Comparison of ENCODE assay signal across 9 cellular contexts in the genomic region with DNA sequence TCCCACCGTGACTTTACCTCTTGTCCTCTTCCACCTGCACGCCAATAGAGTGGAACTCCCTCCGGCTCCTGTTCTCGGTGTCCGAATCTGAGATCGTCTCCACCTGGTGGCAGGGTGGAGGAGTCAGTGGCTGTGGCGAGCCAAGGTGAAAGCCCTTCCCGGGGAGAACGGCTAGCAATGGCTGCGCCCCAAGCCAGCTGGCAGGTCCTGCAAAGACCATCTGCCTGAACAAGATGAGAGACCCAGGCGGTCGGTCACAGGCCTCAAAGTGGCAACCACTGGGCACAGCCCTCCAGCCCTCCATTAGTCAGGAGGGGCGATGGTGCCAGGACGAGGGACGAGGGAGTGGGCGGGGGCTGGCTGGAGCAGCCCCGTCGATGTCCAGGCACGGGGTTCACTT. TPM values are rescaled to one million over a fixed set of nuclear protein-coding genes. Genes with fewer than 3 reads are reported as not detected.
DNase-seq lines count a peak whose midpoint lies in the region; ATAC-seq, FAIRE-seq and TF ChIP-seq lines count a peak whose summit lies in the region.
"Had no signal": no experiment of that assay in that cellular context is flagged by ENCODE, and none has a peak within 500 bp of the region (broad histone marks: within the 10 kb centered on the region; RNA-seq: fewer than 3 reads in every experiment).

No MANE protein-coding gene starts in this region.

- H3K36me3 Mint-ChIP-seq in T-helper 2 cell treated with Interferon-gamma antibody and Interleukin-4, amounts not matched to agents 5 μg/mL and 100 μg/mL, for 36 hours (ENCODE audit: low read depth): no peaks in the 10 kb centered on the region
- H3K36me3 Mint-ChIP-seq in glutamatergic neuron (ENCODE audit: unreplicated experiment): peaks cover 7% of the 10 kb centered on the region

- no peak for FAIRE-seq in small intestine (lab: Jason Lieb, UNC)

- peak overlapping the region; percentile 27 to 49 (median 46) for H3K4me3 ChIP-seq in Peyer's patch
- H3K4me3 ChIP-seq in small intestine (ENCODE audit: low read depth in 1 of 2, low read length in 2 of 2): peak overlapping the region; percentile 5 to 36

- no peak for ATAC-seq in HG03025 (IDR thresholded peaks at IDR 0.05; ENCODE audit: low FRiP score, unreplicated experiment)

- H3K9me3 ChIP-seq in Peyer's patch (no peaks in the 10 kb centered on the region), small intestine (ENCODE audit: control insufficient read depth, low read depth) (no peaks in the 10 kb centered on the region)
- H3K9me3 ChIP-seq: thyroid gland had no signal

- H3K36me3 ChIP-seq in Peyer's patch (no peaks in the 10 kb centered on the region), small intestine (ENCODE audit: control insufficient read depth in 2 of 2, insufficient read depth in 2 of 2, low read length in 2 of 2) (no peaks in the 10 kb centered on the region)
- H3K36me3 ChIP-seq: thyroid gland had no signal

- WGBS in small intestine, 3 donors: 12 to 24% (median 22%) methylated on average over 18 to 19 of the region's 19 CpGs

- no peak for TF ChIP-seq POLR2A in Peyer's patch (IDR thresholded peaks at IDR 0.05)

- H3K9me3 Mint-ChIP-seq in T-helper 2 cell treated with Interferon-gamma antibody and Interleukin-4, amounts not matched to agents 5 μg/mL and 100 μg/mL, for 36 hours: no peaks in the 10 kb centered on the region
- no peaks in the 10 kb centered on the region for H3K9me3 Mint-ChIP-seq in glutamatergic neuron (ENCODE audit: unreplicated experiment)

- H3K4me1 ChIP-seq in Peyer's patch (peaks cover 0 to 13% (median 9%) of the 10 kb centered on the region in 4 donors), small intestine (ENCODE audit: control insufficient read depth in 2 of 2, insufficient read depth in 1 of 2, low read depth in 1 of 2, low read length in 1 of 2) (peaks cover 0 to 2% of the 10 kb centered on the region in 2 donors)

- H3K27me3 ChIP-seq in Peyer's patch (peaks cover 0 to 22% of the 10 kb centered on the region in 2 donors), small intestine (ENCODE audit: control insufficient read depth in 2 of 2, insufficient read depth in 2 of 2, low read length in 2 of 2) (peaks cover 0 to 6% of the 10 kb centered on the region in 2 donors)

- H3K27ac ChIP-seq in Peyer's patch (no peak overlapping the region), small intestine (ENCODE audit: low read depth in 1 of 2, low read length in 1 of 2) (no peak overlapping the region)
- H3K27ac ChIP-seq: thyroid gland had no signal

- H3K27me3 Mint-ChIP-seq in T-helper 2 cell treated with Interferon-gamma antibody and Interleukin-4, amounts not matched to agents 5 μg/mL and 100 μg/mL, for 36 hours (ENCODE audit: low read depth): peaks cover 49% of the 10 kb centered on the region
- peaks cover 7% of the 10 kb centered on the region for H3K27me3 Mint-ChIP-seq in glutamatergic neuron (ENCODE audit: unreplicated experiment)

- no peak for TF ChIP-seq CTCF in Peyer's patch (IDR thresholded peaks at IDR 0.05)
- TF ChIP-seq CTCF in glutamatergic neuron (IDR thresholded peaks at IDR 0.05; ENCODE audit: partially characterized antibody, unreplicated experiment): no peak

- no peak for DNase-seq in T-helper 2 cell treated with Interferon-gamma antibody and Interleukin-4, amounts not matched to agents 5 μg/mL and 100 μg/mL, for 36 hours (ENCODE audit: low spot score)
- DNase-seq in T-helper 2 cell (no peak), Peyer's patch (no peak), glutamatergic neuron (peak; percentile 43), small intestine (no peak), OCI-M1 (lab: John Stamatoyannopoulos, UW) (no peak), NCI-H1092 (lab: John Stamatoyannopoulos, UW) (no peak)

- H3K27ac Mint-ChIP-seq in T-helper 2 cell treated with Interferon-gamma antibody and Interleukin-4, amounts not matched to agents 5 μg/mL and 100 μg/mL, for 36 hours: no peak overlapping the region
- H3K27ac Mint-ChIP-seq in glutamatergic neuron (ENCODE audit: unreplicated experiment): no peak overlapping the region

- H3K4me3 Mint-ChIP-seq in T-helper 2 cell treated with Interferon-gamma antibody and Interleukin-4, amounts not matched to agents 5 μg/mL and 100 μg/mL, for 36 hours: peak overlapping the region; percentile 69
- H3K4me3 Mint-ChIP-seq in glutamatergic neuron (ENCODE audit: unreplicated experiment): peak overlapping the region; percentile 74

- peaks cover 3% of the 10 kb centered on the region for H3K4me1 Mint-ChIP-seq in T-helper 2 cell treated with Interferon-gamma antibody and Interleukin-4, amounts not matched to agents 5 μg/mL and 100 μg/mL, for 36 hours (ENCODE audit: low read depth)
- peaks cover 8% of the 10 kb centered on the region for H3K4me1 Mint-ChIP-seq in glutamatergic neuron (ENCODE audit: low read depth, unreplicated experiment)

RNA-seq across cellular contexts. Expression of a gene that starts 25.4 kb away (rescaled TPM):
- total RNA-seq in Peyer's patch: 10 to 100 TPM; 10.7 to 40.3 (median 30.0) TPM
- 59.9 TPM for total RNA-seq in glutamatergic neuron (ENCODE audit: unreplicated experiment)
- polyA plus RNA-seq in small intestine: 10 to 100 TPM; 26.6 to 53.2 (median 40.0) TPM

RNA-seq across cellular contexts. Expression of a gene that starts 44.5 kb away (rescaled TPM):
- total RNA-seq in Peyer's patch (under 1 TPM in 2 of 4 donors, not detected in 2; 0.53 to 0.83 TPM), glutamatergic neuron (ENCODE audit: unreplicated experiment) (44.8 TPM)
- under 1 TPM in 2 of 3 donors, not detected in 1; 0.27 to 0.39 TPM for polyA plus RNA-seq in small intestine

Comparison
In these comparisons a context has a peak if more than half of its experiments do, and no peak if none do; other contexts are left out.
1. RNA of a gene that starts 44.5 kb away (total RNA-seq): 44.8 TPM in glutamatergic neuron (single experiment); 0.53 to 0.83 TPM in Peyer's patch; every median in the first group is over 10 times any median in the second.